In genomic region chr3:196081834-196082470, GRCh38 we compare ENCODE assay signal across 8 cellular contexts.
DNase-seq lines count a peak whose midpoint lies in the region; ATAC-seq and TF ChIP-seq lines count a peak whose summit lies in the region.

Gene TFRC (minus strand): TSS chr3:196082090. CDS start chr3:196077099, 4,991 bp downstream.

- peak; percentile 85 for DNase-seq in AG10803 (ENCODE audit: low read depth)
- peak; percentile 95 for DNase-seq in NCI-H446 treated with DMSO at 0.1 percent for 48 hours (lab: John Stamatoyannopoulos, UW)
- peak; percentile 84 to 88 for DNase-seq in central memory CD8-positive, alpha-beta T cell (ENCODE audit: low spot score in 2 of 2)
- peak; percentile 95 for DNase-seq in islet precursor cell
- peak; percentile 97 for DNase-seq in stimulated activated CD4-positive, alpha-beta T cell treated with anti-CD3 and anti-CD28 coated beads, Interleukin-12 subunit alpha, Interleukin-12 subunit beta, amount 100 ng/mL, for 4 hours

- H3K4me3 ChIP-seq in AG10803 (ENCODE audit: low read length): peak within 1 kb of the TSS; percentile 92

- H3K9me3 Mint-ChIP-seq in central memory CD8-positive, alpha-beta T cell: no peaks in the 10 kb centered on the region

- ATAC-seq in GM19043 (IDR thresholded peaks at IDR 0.05; ENCODE audit: low read depth, unreplicated experiment) (peak; percentile 89), HG03354 (IDR thresholded peaks at IDR 0.05; ENCODE audit: poor library complexity, severe bottlenecking, unreplicated experiment) (peak; percentile 91)
- peak; percentile 92 to 93 for ATAC-seq in activated CD4-positive, CD25-positive, alpha-beta regulatory T cell treated with anti-CD3 and anti-CD28 coated beads, Interleukin-2, amount 50 U/mL, for 24 hours
- peak; percentile 93 for ATAC-seq in central memory CD8-positive, alpha-beta T cell (replicated peaks; ENCODE audit: extremely low read depth, poor library complexity, severe bottlenecking)

- TF ChIP-seq CTCF in AG10803 (conservative IDR thresholded peaks at IDR 0.05; ENCODE audit: low read length): no peak

- no peaks in the 10 kb centered on the region for H3K27me3 Mint-ChIP-seq in central memory CD8-positive, alpha-beta T cell

- H3K4me1 Mint-ChIP-seq in central memory CD8-positive, alpha-beta T cell: peaks cover 47% of the 10 kb centered on the region

- H3K36me3 Mint-ChIP-seq in central memory CD8-positive, alpha-beta T cell (ENCODE audit: insufficient read depth): peaks cover 19% of the 10 kb centered on the region

- H3K4me3 Mint-ChIP-seq in central memory CD8-positive, alpha-beta T cell: peak within 1 kb of the TSS; percentile 92

- H3K27ac Mint-ChIP-seq in central memory CD8-positive, alpha-beta T cell (ENCODE audit: low read depth): peak within 1 kb of the TSS; percentile 88

Comparison
In these comparisons a context has a peak if more than half of its experiments do, and no peak if none do; other contexts are left out.
1. Peak in every context shown above with its lines: DNase-seq, ATAC-seq and H3K4me3 ChIP-seq.